Comparison of ENCODE assay signal across 8 cellular contexts in genomic region chr5:170302729-170303501, GRCh38. TPM values are rescaled to one million over a fixed set of nuclear protein-coding genes. Genes with fewer than 3 reads are reported as not detected.
DNase-seq lines count a peak whose midpoint lies in the region; ATAC-seq and TF ChIP-seq lines count a peak whose summit lies in the region.

No MANE protein-coding gene starts in this region.

- peaks cover 70% of the 10 kb centered on the region for H3K4me1 Mint-ChIP-seq in activated T-helper 2 cell treated with anti-CD3 and anti-CD28 coated beads, Interferon-gamma antibody, Interleukin-2, Interleukin-4, amounts not matched to agents 10 μg/mL and 5 μg/mL and 100 μg/mL, durations not matched to agents 14 hours and 24 hours and 36 hours (ENCODE audit: low read depth)

- no peak overlapping the region for H3K27ac ChIP-seq in OCI-LY1 (ENCODE audit: low read depth, low read length, poor library complexity, severe bottlenecking)
- peak overlapping the region; percentile 28 for H3K27ac ChIP-seq in vagina

- H3K4me3 Mint-ChIP-seq in activated T-helper 2 cell treated with anti-CD3 and anti-CD28 coated beads, Interferon-gamma antibody, Interleukin-2, Interleukin-4, amounts not matched to agents 10 μg/mL and 5 μg/mL and 100 μg/mL, durations not matched to agents 14 hours and 24 hours and 36 hours (ENCODE audit: low read depth): peak overlapping the region; percentile 45

- H3K4me2 ChIP-seq in OCI-LY1 (ENCODE audit: low read length): peak overlapping the region; percentile 13; the same call in 1 of the 2 replicates

- H3K4me3 ChIP-seq in OCI-LY1 (ENCODE audit: low read depth, low read length, poor library complexity, severe bottlenecking) (no peak overlapping the region), vagina (no peak overlapping the region)

- H3K36me3 ChIP-seq in OCI-LY1 (ENCODE audit: insufficient read depth, low read length) (no peaks in the 10 kb centered on the region), vagina (no peaks in the 10 kb centered on the region)

- H3K27me3 Mint-ChIP-seq in activated T-helper 2 cell treated with anti-CD3 and anti-CD28 coated beads, Interferon-gamma antibody, Interleukin-2, Interleukin-4, amounts not matched to agents 10 μg/mL and 5 μg/mL and 100 μg/mL, durations not matched to agents 14 hours and 24 hours and 36 hours (ENCODE audit: low read depth): no peaks in the 10 kb centered on the region

- no peaks in the 10 kb centered on the region for H3F3A ChIP-seq in OCI-LY1 (ENCODE audit: insufficient read depth, low read length)

- H3K9me3 ChIP-seq in OCI-LY1 (ENCODE audit: low read length): no peaks in the 10 kb centered on the region
- no peaks in the 10 kb centered on the region for H3K9me3 ChIP-seq in vagina

- intact Hi-C loops in activated T-helper 2 cell treated with anti-CD3 and anti-CD28 coated beads, Interferon-gamma antibody, Interleukin-2, Interleukin-4, amounts not matched to agents 10 μg/mL and 5 μg/mL and 100 μg/mL, durations not matched to agents 14 hours and 24 hours and 36 hours (cut with micrococcal nuclease): loop anchor here (1.0 to 5.0 kb wide), 3 partner anchors 9 to 36 kb away; no protein-coding TSS in a partner anchor
- intact Hi-C loops in vagina (cut with DNase I): no loop called here

- H3K79me2 ChIP-seq in OCI-LY1 (ENCODE audit: insufficient read depth, low read length): no peaks in the 10 kb centered on the region

- H3K27ac Mint-ChIP-seq in activated T-helper 2 cell treated with anti-CD3 and anti-CD28 coated beads, Interferon-gamma antibody, Interleukin-2, Interleukin-4, amounts not matched to agents 10 μg/mL and 5 μg/mL and 100 μg/mL, durations not matched to agents 14 hours and 24 hours and 36 hours: peak overlapping the region; percentile 87

- H3K4me1 ChIP-seq in OCI-LY1 (ENCODE audit: insufficient read depth, low read length, severe bottlenecking): no peaks in the 10 kb centered on the region
- H3K4me1 ChIP-seq in vagina: peaks cover 28% of the 10 kb centered on the region

- peak; percentile 60 for DNase-seq in activated T-helper 2 cell treated with anti-CD3 and anti-CD28 coated beads, Interferon-gamma antibody, Interleukin-2, Interleukin-4, amounts not matched to agents 10 μg/mL and 5 μg/mL and 100 μg/mL, durations not matched to agents 14 hours and 24 hours and 36 hours (ENCODE audit: low spot score)
- DNase-seq in medulla oblongata (ENCODE audit: extremely low spot score) (peak; percentile 64), vagina (ENCODE audit: extremely low spot score in 2 of 2) (peak in 1 of 2 donors; percentile 91), GM03348 (ENCODE audit: low spot score) (no peak), ureter (ENCODE audit: low spot score) (no peak)

- H3K9ac ChIP-seq in OCI-LY1 (ENCODE audit: low read length): no peak overlapping the region

- H3K9me2 ChIP-seq in OCI-LY1 (ENCODE audit: low read depth, low read length): no peaks in the 10 kb centered on the region

- H2AFZ ChIP-seq in OCI-LY1 (ENCODE audit: low read length): no peak overlapping the region

- no peaks in the 10 kb centered on the region for H3K9me3 Mint-ChIP-seq in activated T-helper 2 cell treated with anti-CD3 and anti-CD28 coated beads, Interferon-gamma antibody, Interleukin-2, Interleukin-4, amounts not matched to agents 10 μg/mL and 5 μg/mL and 100 μg/mL, durations not matched to agents 14 hours and 24 hours and 36 hours

- peaks cover 2% of the 10 kb centered on the region for H3K36me3 Mint-ChIP-seq in activated T-helper 2 cell treated with anti-CD3 and anti-CD28 coated beads, Interferon-gamma antibody, Interleukin-2, Interleukin-4, amounts not matched to agents 10 μg/mL and 5 μg/mL and 100 μg/mL, durations not matched to agents 14 hours and 24 hours and 36 hours (ENCODE audit: low read depth)

- no peaks in the 10 kb centered on the region for H3K27me3 ChIP-seq in OCI-LY1 (ENCODE audit: insufficient read depth, low read length)
- no peaks in the 10 kb centered on the region for H3K27me3 ChIP-seq in vagina

- H4K20me1 ChIP-seq in OCI-LY1 (ENCODE audit: insufficient read depth, low read length): no peaks in the 10 kb centered on the region

- ATAC-seq in GM18499 (IDR thresholded peaks at IDR 0.05; ENCODE audit: insufficient read depth, unreplicated experiment) (peak; percentile 76), HG02678 (IDR thresholded peaks at IDR 0.05; ENCODE audit: unreplicated experiment) (peak; percentile 79)

- no peak for TF ChIP-seq POLR2A in vagina (IDR thresholded peaks at IDR 0.05)

- no peak for TF ChIP-seq CTCF in OCI-LY1 (IDR thresholded peaks at IDR 0.05; ENCODE audit: low read length)
- TF ChIP-seq CTCF in vagina (IDR thresholded peaks at IDR 0.05): no peak

RNA-seq across cellular contexts. Expression of gene LCP2, which starts 5.3 kb away (rescaled TPM):
- total RNA-seq in activated T-helper 2 cell treated with anti-CD3 and anti-CD28 coated beads, Interferon-gamma antibody, Interleukin-2, Interleukin-4, amounts not matched to agents 10 μg/mL and 5 μg/mL and 100 μg/mL, durations not matched to agents 14 hours and 24 hours and 36 hours: 239 and 254 TPM in 2 replicates
- total RNA-seq in vagina (25.5 TPM), ureter (21.7 TPM)

Comparison
In these comparisons a context has a peak if more than half of its experiments do, and no peak if none do; other contexts are left out.
1. DNase-seq: peak in activated T-helper 2 cell treated with anti-CD3 and anti-CD28 coated beads, Interferon-gamma antibody, Interleukin-2, Interleukin-4, amounts not matched to agents 10 μg/mL and 5 μg/mL and 100 μg/mL, durations not matched to agents 14 hours and 24 hours and 36 hours (single experiment) and medulla oblongata (single experiment); none in GM03348 (single experiment) and ureter (single experiment).